Comparison of ENCODE assay signal across 1 cellular context in genomic region chr15:89034305-89034704, GRCh38.
A peak's percentile ranks its signal among the peaks of the same experiment; 100 is the strongest.
TF ChIP-seq lines count a peak whose summit lies in the region.

No MANE protein-coding gene starts in this region.

TF ChIP-seq in SK-N-SH, 30 proteins besides CTCF, POLR2A, EP300 and RAD21:
- TF ChIP-seq FOSL2 (IDR thresholded peaks at IDR 0.05; ENCODE audit: borderline replicate concordance, low read depth) (no peak), SMC3 (IDR thresholded peaks at IDR 0.05; ENCODE audit: low read depth, low read length) (peak; percentile 34)
TF ChIP-seq in SK-N-SH: peak in this region for 1.
